In the genomic region with DNA sequence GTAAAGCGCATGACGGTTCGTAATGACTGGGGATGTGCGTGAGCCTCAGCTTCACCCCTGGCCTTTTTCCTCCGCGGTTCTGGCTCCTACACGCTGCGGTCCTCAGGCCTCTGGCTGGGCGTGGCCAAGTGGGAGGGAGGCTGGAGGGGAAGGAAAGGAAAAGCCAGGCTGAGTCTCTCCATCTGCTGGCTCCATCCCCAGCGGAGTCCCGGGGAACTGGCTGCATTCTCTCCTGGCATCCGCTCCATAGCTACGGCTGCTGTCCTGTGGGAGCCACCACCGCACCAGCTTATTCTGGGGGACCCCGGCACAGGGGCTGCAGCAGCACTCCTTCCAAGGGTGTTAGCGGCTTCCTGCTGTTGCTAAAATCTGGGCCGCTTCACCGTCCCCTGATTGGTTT, we compare ENCODE assay signal across 9 cellular contexts.
DNase-seq lines count a peak whose midpoint lies in the region; ATAC-seq and TF ChIP-seq lines count a peak whose summit lies in the region.
"Had no signal": no experiment of that assay in that cellular context is flagged by ENCODE, and none has a peak within 500 bp of the region (broad histone marks: within the 10 kb centered on the region; RNA-seq: fewer than 3 reads in every experiment).

No MANE protein-coding gene starts in this region.

- DNase-seq in ecto neural progenitor cell (ENCODE audit: low spot score) = peak; percentile 65
- DNase-seq in left kidney (ENCODE audit: low read depth, low spot score) = peak; percentile 67
- peak; percentile 70 for DNase-seq in testis
- DNase-seq in GM20000 (ENCODE audit: low spot score) = no peak
- DNase-seq in HPDE6-E6E7 (ENCODE audit: extremely low spot score) = no peak
- DNase-seq: activated CD4-positive, CD25-positive, alpha-beta regulatory T cell treated with anti-CD3 and anti-CD28 coated beads, Interleukin-2, amount 50 U/mL, for 72 hours; mammary epithelial cell had no signal

- intact Hi-C loops in testis (cut with DNase I; ENCODE audit: low total_unique reads) = no loop called here

- no peaks in the 10 kb centered on the region for H3K9me3 ChIP-seq in HUES6 (ENCODE audit: control insufficient read depth, insufficient read depth, low read depth, low read length)
- H3K9me3 ChIP-seq in testis = no peaks in the 10 kb centered on the region

- TF ChIP-seq CTCF in testis (IDR thresholded peaks at IDR 0.05) (no peak), GM20000 (IDR thresholded peaks at IDR 0.05; ENCODE audit: extremely low read depth, missing control alignments) (no peak)

- TF ChIP-seq POLR2A in testis (IDR thresholded peaks at IDR 0.05) = no peak

- 17 to 32% methylated on average over 10 to 17 of the region's 18 CpGs for WGBS in testis, 2 donors

- H3K27me3 ChIP-seq in HUES6 (ENCODE audit: control insufficient read depth, insufficient read depth, low read length) = peaks cover 45% of the 10 kb centered on the region
- H3K27me3 ChIP-seq in testis = no peaks in the 10 kb centered on the region

- H3K4me1 ChIP-seq in HUES6 (ENCODE audit: control insufficient read depth, insufficient read depth, low read length) (peaks cover 14% of the 10 kb centered on the region), testis (no peaks in the 10 kb centered on the region)

- no peak for ATAC-seq in HG03175 (IDR thresholded peaks at IDR 0.05; ENCODE audit: unreplicated experiment)

- H3K27ac ChIP-seq in HUES6 (ENCODE audit: low read depth, low read length) (no peak overlapping the region), testis (no peak overlapping the region)

- peak overlapping the region; percentile 0; the same call in 1 of the 2 replicates for H3K4me3 ChIP-seq in HUES6 (ENCODE audit: low read depth, low read length)
- no peak overlapping the region for H3K4me3 ChIP-seq in testis

- H3K36me3 ChIP-seq in HUES6 (ENCODE audit: control insufficient read depth, insufficient read depth, low read length) = no peaks in the 10 kb centered on the region
- H3K36me3 ChIP-seq in testis (ENCODE audit: low read depth, missing control alignments) = no peaks in the 10 kb centered on the region

- H3K9ac ChIP-seq in HUES6 (ENCODE audit: low read length) = no peak overlapping the region

Comparison
In these comparisons a context has a peak if more than half of its experiments do, and no peak if none do; other contexts are left out.
1. DNase-seq: peak in ecto neural progenitor cell (single experiment), left kidney (single experiment) and testis (single experiment); none in GM20000 (single experiment) and HPDE6-E6E7 (single experiment).